ENCODE assay signal across 8 cellular contexts in genomic region chr9:134403682-134404301, GRCh38.
DNase-seq lines count a peak whose midpoint lies in the region; ATAC-seq and TF ChIP-seq lines count a peak whose summit lies in the region.

No MANE protein-coding gene starts in this region.

- no peaks in the 10 kb centered on the region for H3K27me3 Mint-ChIP-seq in CD8-positive, alpha-beta T cell (ENCODE audit: low read depth)
- H3K27me3 Mint-ChIP-seq in immature natural killer cell (ENCODE audit: low read depth in 3 of 3) = peaks cover 11 to 15% (median 15%) of the 10 kb centered on the region in 3 donors

- peak; percentile 34 for ATAC-seq in CD8-positive, alpha-beta T cell
- ATAC-seq in GM21526 (IDR thresholded peaks at IDR 0.05; ENCODE audit: low FRiP score, unreplicated experiment) = no peak

- no peaks in the 10 kb centered on the region for H3K27me3 ChIP-seq in CD8-positive, alpha-beta T cell (ENCODE audit: insufficient read depth, low read length)

- no peaks in the 10 kb centered on the region for H3K36me3 ChIP-seq in CD8-positive, alpha-beta T cell (ENCODE audit: insufficient read depth, low read length)

- peak overlapping the region; percentile 12 for H3K4me3 Mint-ChIP-seq in CD8-positive, alpha-beta T cell
- H3K4me3 Mint-ChIP-seq in immature natural killer cell = peak overlapping the region; percentile 57 to 82 (median 79)

- TF ChIP-seq CTCF in CD8-positive, alpha-beta T cell (IDR thresholded peaks at IDR 0.05) = no peak

- POLR2A ChIA-PET in CD8-positive, alpha-beta T cell (lab: Charles Lee) = interaction anchor here (1.7 kb wide), 1 partner anchor 12 kb away, joined by 10 read pairs; no protein-coding TSS in a partner anchor

- no peak overlapping the region for H3K27ac ChIP-seq in CD8-positive, alpha-beta T cell (ENCODE audit: low read depth, low read length)

- peak overlapping the region; percentile 67 for H3K27ac Mint-ChIP-seq in CD8-positive, alpha-beta T cell
- peak overlapping the region; percentile 81 to 94 (median 90) for H3K27ac Mint-ChIP-seq in immature natural killer cell

- CTCF ChIA-PET in CD8-positive, alpha-beta T cell (lab: Charles Lee) = interaction anchor here (0.7 to 2.5 kb wide), 2 partner anchors 12 to 60 kb away, joined by 4 to 6 read pairs; no protein-coding TSS in a partner anchor

- H3K4me3 ChIP-seq in CD8-positive, alpha-beta T cell (ENCODE audit: low read depth, low read length) = no peak overlapping the region

- peaks cover 32% of the 10 kb centered on the region for H3K4me1 Mint-ChIP-seq in CD8-positive, alpha-beta T cell (ENCODE audit: low read depth)
- H3K4me1 Mint-ChIP-seq in immature natural killer cell = peaks cover 41 to 63% of the 10 kb centered on the region in 2 donors

- peaks cover 55% of the 10 kb centered on the region for H3K4me1 ChIP-seq in CD8-positive, alpha-beta T cell (ENCODE audit: insufficient read depth, low read length)

- intact Hi-C loops in CD8-positive, alpha-beta T cell (cut with DNase I, micrococcal nuclease) = no loop called here

- peaks cover under 1% of the 10 kb centered on the region for H3K36me3 Mint-ChIP-seq in CD8-positive, alpha-beta T cell
- peaks cover 0 to 3% (median 0%) of the 10 kb centered on the region in 3 donors for H3K36me3 Mint-ChIP-seq in immature natural killer cell

- no peaks in the 10 kb centered on the region for H3K9me3 ChIP-seq in CD8-positive, alpha-beta T cell (ENCODE audit: low read length)

- H3K9me3 Mint-ChIP-seq in CD8-positive, alpha-beta T cell = no peaks in the 10 kb centered on the region
- peaks cover 0 to 2% (median 0%) of the 10 kb centered on the region in 6 donors for H3K9me3 Mint-ChIP-seq in immature natural killer cell

- peak in 5 of 7 experiments; percentile 25 to 67 (median 56) for DNase-seq in CD8-positive, alpha-beta T cell
- DNase-seq in NOMO-1 treated with dmso at 0.1 percent for 144 hours (lab: John Stamatoyannopoulos, UW; ENCODE audit: unreplicated experiment) = peak; percentile 73
- peak in 43 of 58 donors; percentile 15 to 72 (median 43) for DNase-seq in anterior cingulate cortex (lab: John Stamatoyannopoulos, UW)
- DNase-seq in immature natural killer cell = peak; percentile 65 to 73 (median 66)
- peak; percentile 92 for DNase-seq in stromal cell of bone marrow (ENCODE audit: low read depth)
- DNase-seq in DMS79 treated with DMSO at 0.1 percent for 48 hours (lab: John Stamatoyannopoulos, UW) = no peak
- DNase-seq in NCI-H187 treated with DMSO at 0.1 percent for 48 hours (lab: John Stamatoyannopoulos, UW) = no peak

Comparison
In these comparisons a context has a peak if more than half of its experiments do, and no peak if none do; other contexts are left out.
1. DNase-seq: peak in CD8-positive, alpha-beta T cell (5 of 7), NOMO-1 treated with dmso at 0.1 percent for 144 hours (single experiment), anterior cingulate cortex (43 of 58), immature natural killer cell (3 of 3) and stromal cell of bone marrow (single experiment); none in DMS79 treated with DMSO at 0.1 percent for 48 hours (single experiment) and NCI-H187 treated with DMSO at 0.1 percent for 48 hours (single experiment).